Comparison of ENCODE assay signal across 34 cellular contexts in genomic region chr2:59366288-59366687, GRCh38.
DNase-seq lines count a peak whose midpoint lies in the region; ATAC-seq, FAIRE-seq and TF ChIP-seq lines count a peak whose summit lies in the region.
"Had no signal": no experiment of that assay in that cellular context is flagged by ENCODE, and none has a peak within 500 bp of the region (broad histone marks: within the 10 kb centered on the region; RNA-seq: fewer than 3 reads in every experiment).

No MANE protein-coding gene starts in this region.

- in situ Hi-C loops in HepG2 (cut with HindIII; ENCODE audit: extremely low pct_ligation_motif_present, low pct_unique_long_range_greater_than_20kb): no loop called here

- POLR2A ChIA-PET in HepG2 (lab: Yijun Ruan, JAX): no interaction called here

- H3K4me2 ChIP-seq in HepG2 (ENCODE audit: low read depth, low read length) (no peak overlapping the region), GM23338 (no peak overlapping the region)
- H3K4me2 ChIP-seq: A549; BLaER1; BLaER1 treated with 17β-estradiol and CSF1 and Interleukin-3, amounts not matched to agents 10 nM and 100 nM had no signal

- H3K4me1 ChIP-seq in HepG2 (ENCODE audit: insufficient read depth, low read length) (no peaks in the 10 kb centered on the region), right lobe of liver (no peaks in the 10 kb centered on the region), GM23338 (ENCODE audit: insufficient read depth) (peaks cover 4% of the 10 kb centered on the region; the same call in 1 of the 2 replicates)
- H3K4me1 ChIP-seq: A549; BE2C; BLaER1; BLaER1 treated with 17β-estradiol and CSF1 and Interleukin-3, amounts not matched to agents 10 nM and 100 nM; Caco-2 had no signal

- H3K4me3 ChIP-seq in HepG2 (replicated peaks in 1 of 3; ENCODE audit: insufficient read depth in 1 of 3, low read depth in 2 of 3, low read length in 3 of 3) (no peak overlapping the region), right lobe of liver (no peak overlapping the region), GM23338 (no peak overlapping the region)
- H3K4me3 ChIP-seq: A549; BLaER1; BLaER1 treated with 17β-estradiol and CSF1 and Interleukin-3, amounts not matched to agents 10 nM and 100 nM had no signal

- no peak overlapping the region for H3K4me3 Mint-ChIP-seq in GM23338
- H3K4me3 Mint-ChIP-seq: B cell; CD14-positive monocyte; CD4-positive, alpha-beta memory T cell; CD4-positive, alpha-beta T cell; CD4-positive, CD25-positive, alpha-beta regulatory T cell; CD8-positive, alpha-beta memory T cell; CD8-positive, alpha-beta T cell had no signal

- peaks cover 4% of the 10 kb centered on the region; the same call in 2 of the 3 replicates for H3K4me1 Mint-ChIP-seq in GM23338
- H3K4me1 Mint-ChIP-seq: B cell; CD14-positive monocyte; CD4-positive, alpha-beta memory T cell; CD4-positive, CD25-positive, alpha-beta regulatory T cell; CD8-positive, alpha-beta memory T cell had no signal

- TF ChIP-seq CTCF in HepG2 (CRISPR knock-in tag; IDR thresholded peaks at IDR 0.05) (no peak), right lobe of liver (IDR thresholded peaks at IDR 0.05) (no peak), GM23338 (conservative IDR thresholded peaks at IDR 0.05; ENCODE audit: low read depth in 2 of 2) (no peak)

- no peaks in the 10 kb centered on the region for H3K9me3 Mint-ChIP-seq in GM23338
- H3K9me3 Mint-ChIP-seq: CD4-positive, alpha-beta T cell had no signal

- FAIRE-seq in HepG2 (lab: Jason Lieb, UNC): no peak
- FAIRE-seq in G401.6 (lab: Jason Lieb, UNC): peak; percentile 46
- FAIRE-seq: A204.1, A549 had no signal

- no peak for TF ChIP-seq RAD21 in HepG2 (CRISPR knock-in tag; IDR thresholded peaks at IDR 0.05)

- no TSS peak for BruUV-seq in HepG2 (replicated peaks; lab: Mats Ljungman, UMichigan)

- H3K9me3 ChIP-seq in HepG2 (ENCODE audit: low read length): no peaks in the 10 kb centered on the region
- H3K9me3 ChIP-seq in right lobe of liver: no peaks in the 10 kb centered on the region
- H3K9me3 ChIP-seq: BE2C, Caco-2 had no signal

- ATAC-seq in HepG2: no peak
- no peak for ATAC-seq in right lobe of liver
- ATAC-seq in GM23338: no peak
- ATAC-seq in HG02678 (IDR thresholded peaks at IDR 0.05; ENCODE audit: unreplicated experiment): no peak
- ATAC-seq: A549; CD8-positive, alpha-beta T cell had no signal

- no peak overlapping the region for H3K9ac ChIP-seq in HepG2 (ENCODE audit: insufficient read depth, low read depth, low read length)
- H3K9ac ChIP-seq: BLaER1; BLaER1 treated with 17β-estradiol and CSF1 and Interleukin-3, amounts not matched to agents 10 nM and 100 nM had no signal

- H4K20me1 ChIP-seq in HepG2 (ENCODE audit: insufficient read depth, low read length): no peaks in the 10 kb centered on the region
- no peaks in the 10 kb centered on the region for H4K20me1 ChIP-seq in GM23338 (replicated peaks; ENCODE audit: insufficient read depth)
- H4K20me1 ChIP-seq: BLaER1; BLaER1 treated with 17β-estradiol and CSF1 and Interleukin-3, amounts not matched to agents 10 nM and 100 nM had no signal

- no peak overlapping the region for H3K27ac Mint-ChIP-seq in GM23338
- H3K27ac Mint-ChIP-seq: B cell; CD14-positive monocyte; CD4-positive, alpha-beta memory T cell; CD4-positive, alpha-beta T cell; CD4-positive, CD25-positive, alpha-beta regulatory T cell; CD8-positive, alpha-beta T cell had no signal

- no peaks in the 10 kb centered on the region for H3K79me2 ChIP-seq in HepG2 (ENCODE audit: insufficient read depth, low read length)
- no peaks in the 10 kb centered on the region for H3K79me2 ChIP-seq in GM23338 (replicated peaks; ENCODE audit: insufficient read depth)

- H3K36me3 Mint-ChIP-seq in GM23338 (ENCODE audit: low read depth): no peaks in the 10 kb centered on the region
- H3K36me3 Mint-ChIP-seq: CD14-positive monocyte; CD4-positive, alpha-beta memory T cell; CD4-positive, CD25-positive, alpha-beta regulatory T cell; CD8-positive, alpha-beta memory T cell; CD8-positive, alpha-beta T cell had no signal

- TF ChIP-seq POLR2A in HepG2 (IDR thresholded peaks at IDR 0.05; ENCODE audit: insufficient read depth in 1 of 2, low read depth in 2 of 2, low read length in 2 of 2): no peak
- TF ChIP-seq POLR2A in right lobe of liver (IDR thresholded peaks at IDR 0.05): no peak

- no peaks in the 10 kb centered on the region for H3F3A ChIP-seq in GM23338 (replicated peaks; ENCODE audit: low read depth)

- no peak for TF ChIP-seq EP300 in HepG2 (IDR thresholded peaks at IDR 0.05; ENCODE audit: low read depth in 2 of 2, low read length in 2 of 2)
- TF ChIP-seq EP300 in HepG2 (CRISPR knock-in tag; IDR thresholded peaks at IDR 0.05; ENCODE audit: borderline replicate concordance): no peak

- CTCF ChIA-PET in HepG2 (lab: Yijun Ruan, JAX; ENCODE audit: low intra/inter-chr PET ratio, low total read pairs): no interaction called here

- no peak overlapping the region for H3K27ac ChIP-seq in HepG2 (ENCODE audit: extremely low read length, insufficient read depth, low read length)
- no peak overlapping the region for H3K27ac ChIP-seq in right lobe of liver
- no peak overlapping the region for H3K27ac ChIP-seq in GM23338 (ENCODE audit: low read depth)
- H3K27ac ChIP-seq: 22Rv1; A549; BLaER1; BLaER1 treated with 17β-estradiol and CSF1 and Interleukin-3, amounts not matched to agents 10 nM and 100 nM; C4-2B had no signal

- H3K36me3 ChIP-seq in HepG2 (replicated peaks in 1 of 2; ENCODE audit: control insufficient read depth in 1 of 2, insufficient read depth in 2 of 2, low read length in 2 of 2): no peaks in the 10 kb centered on the region
- H3K36me3 ChIP-seq in right lobe of liver: no peaks in the 10 kb centered on the region
- no peaks in the 10 kb centered on the region for H3K36me3 ChIP-seq in GM23338 (ENCODE audit: insufficient read depth)
- H3K36me3 ChIP-seq: BE2C; BLaER1; BLaER1 treated with 17β-estradiol and CSF1 and Interleukin-3, amounts not matched to agents 10 nM and 100 nM had no signal

- H3K27me3 Mint-ChIP-seq in GM23338 (ENCODE audit: insufficient read depth, low read depth, poor library complexity): no peaks in the 10 kb centered on the region
- H3K27me3 Mint-ChIP-seq: CD4-positive, alpha-beta memory T cell; CD4-positive, alpha-beta T cell; CD4-positive, CD25-positive, alpha-beta regulatory T cell; CD8-positive, alpha-beta memory T cell had no signal

- H3K9me2 ChIP-seq in GM23338 (ENCODE audit: insufficient read depth): no peaks in the 10 kb centered on the region

- H3K27me3 ChIP-seq in HepG2 (ENCODE audit: control insufficient read depth in 1 of 2, insufficient read depth in 2 of 2, low read length in 2 of 2) (no peaks in the 10 kb centered on the region), right lobe of liver (no peaks in the 10 kb centered on the region), GM23338 (ENCODE audit: insufficient read depth) (no peaks in the 10 kb centered on the region)
- H3K27me3 ChIP-seq: BE2C; BLaER1; BLaER1 treated with 17β-estradiol and CSF1 and Interleukin-3, amounts not matched to agents 10 nM and 100 nM had no signal

- no peak for DNase-seq in HepG2 (ENCODE audit: low spot score)
- no peak for DNase-seq in right lobe of liver
- no peak for DNase-seq in GM23338 (ENCODE audit: low spot score)
- DNase-seq in MV-4-11 (lab: John Stamatoyannopoulos, UW): no peak
- DNase-seq: 8988T; ACHN; AML-193; BE2C; C1 segment of cervical spinal cord; Caco-2; Calu3; CD4-positive, alpha-beta memory T cell; CD4-positive, alpha-beta T cell; CD4-positive, CD25-positive, alpha-beta regulatory T cell; CD8-positive, alpha-beta memory T cell; CD8-positive, alpha-beta T cell; COR-L47; DMS 273 treated with DMSO at 0.1 percent for 48 hours; DMS153; DMS53; DMS79; DMS79 treated with DMSO at 0.1 percent for 48 hours; DND-41; EL had no signal

- H2AFZ ChIP-seq in HepG2 (ENCODE audit: low read length) (no peak overlapping the region), GM23338 (0 out of 2 replicates have a peak overlapping the region, but pooled peaks have one; percentile 4)

- intact Hi-C loops in HepG2 (cut with micrococcal nuclease; ENCODE audit: unreplicated experiment): no loop called here
- intact Hi-C loops in right lobe of liver (cut with DNase I): no loop called here

TF ChIP-seq in HepG2, 621 proteins besides CTCF, POLR2A, EP300 and RAD21:
- TF ChIP-seq HNRNPK (IDR thresholded peaks at IDR 0.05; ENCODE audit: low read depth, low read length, poor library complexity, severe bottlenecking) (peak; percentile 91), ZFP1 (CRISPR knock-in tag; IDR thresholded peaks at IDR 0.05) (no peak)
TF ChIP-seq in HepG2: peak in this region for 1.

TF ChIP-seq in GM23338, 12 proteins besides CTCF, POLR2A, EP300 and RAD21 (continues in another document):
- TF ChIP-seq EZH2 (IDR thresholded peaks at IDR 0.05; ENCODE audit: low read depth, unreplicated experiment) (no peak), ETS1 (IDR thresholded peaks at IDR 0.05) (no peak), STAT1 (IDR thresholded peaks at IDR 0.05; ENCODE audit: unreplicated experiment) (no peak), EZH2phosphoT487 (IDR thresholded peaks at IDR 0.05; ENCODE audit: unreplicated experiment) (no peak)
